In the genomic region with DNA sequence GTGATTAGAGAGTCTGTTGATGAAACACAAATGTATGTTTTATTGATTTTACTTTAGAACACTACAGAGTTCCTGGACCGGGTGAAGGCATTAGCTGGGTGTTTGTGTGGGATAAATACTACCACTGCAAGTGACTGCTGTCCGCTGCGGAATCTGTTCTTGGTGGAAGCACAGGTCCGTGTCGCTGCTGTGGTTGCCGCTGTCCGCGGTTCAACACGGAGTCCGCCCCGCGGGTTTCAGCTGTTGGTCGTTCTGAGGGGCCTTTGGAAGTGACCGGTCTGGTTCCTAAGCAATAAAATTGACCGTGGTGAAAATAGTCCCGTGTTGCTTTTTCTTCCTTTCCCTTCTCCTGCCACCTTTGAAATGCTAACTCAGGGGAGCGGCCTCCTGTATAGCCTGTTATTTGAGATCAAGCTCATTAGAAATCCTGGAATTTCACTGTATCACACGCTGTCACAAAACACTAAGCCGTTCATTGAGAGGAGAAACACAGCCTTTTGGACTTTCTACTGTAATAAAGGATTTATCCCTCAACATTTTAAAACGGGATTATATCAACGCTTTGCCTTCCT, we compare ENCODE assay signal across 15 cellular contexts. TPM values are rescaled to one million over a fixed set of nuclear protein-coding genes. Genes with fewer than 3 reads are reported as not detected.
"Had no signal": no experiment of that assay in that cellular context is flagged by ENCODE, and none has a peak within 500 bp of the region (broad histone marks: within the 10 kb centered on the region; RNA-seq: fewer than 3 reads in every experiment).

No MANE protein-coding gene starts in this region.

- H3K27ac ChIP-seq: brain microvascular endothelial cell, neutrophil, right lobe of liver, SJCRH30, upper lobe of right lung had no signal

- H3K9me3 Mint-ChIP-seq: activated naive CD4-positive, alpha-beta T cell treated with anti-CD3 and anti-CD28 coated beads, Interleukin-2, amount 10 ng/mL, durations not matched to agents 7 days and 5 days; dendritic cell treated with granulocyte-macrophage colony-stimulating factor and Interleukin-4, amounts not matched to agents 40 ng/mL and 50 ng/mL, for 4 days; stimulated activated effector memory CD8-positive, alpha-beta T cell treated with anti-CD3 and anti-CD28 coated beads, Interleukin-12 subunit alpha, Interleukin-12 subunit beta, amount 100 ng/mL, for 72 hours had no signal

- H3K36me3 ChIP-seq: brain microvascular endothelial cell, SJCRH30 had no signal

- H3K4me3 ChIP-seq: lung, right lobe of liver, SJCRH30, upper lobe of right lung had no signal

- H3K9me3 ChIP-seq: neutrophil, right lobe of liver, SJCRH30, upper lobe of right lung had no signal

- H3K4me1 ChIP-seq: SJCRH30, upper lobe of right lung had no signal

- ATAC-seq: activated CD8-positive, alpha-beta T cell treated with anti-CD3 and anti-CD28 coated beads, Interleukin-2, amount 10 ng/mL, durations not matched to agents 7 days and 5 days; right lobe of liver; stimulated activated effector memory CD8-positive, alpha-beta T cell treated with anti-CD3 and anti-CD28 coated beads, Interleukin-12 subunit alpha, Interleukin-12 subunit beta, amount 100 ng/mL, for 72 hours; upper lobe of right lung had no signal

- H3K27me3 ChIP-seq: SJCRH30 had no signal

- DNase-seq: activated CD8-positive, alpha-beta memory T cell treated with anti-CD3 and anti-CD28 coated beads, Interleukin-2, amount 50 U/mL, for 48 hours; activated CD8-positive, alpha-beta T cell treated with anti-CD3 and anti-CD28 coated beads, Interleukin-2, amount 10 ng/mL, durations not matched to agents 7 days and 5 days; activated naive CD4-positive, alpha-beta T cell treated with anti-CD3 and anti-CD28 coated beads, Interleukin-2, amount 10 ng/mL, durations not matched to agents 7 days and 5 days; brain microvascular endothelial cell; hippocampal formation; right lobe of liver; SJCRH30; SW 1271; T-helper 9 cell; upper lobe of right lung had no signal

- H3K27ac Mint-ChIP-seq: activated CD8-positive, alpha-beta T cell treated with anti-CD3 and anti-CD28 coated beads, Interleukin-2, amount 10 ng/mL, durations not matched to agents 7 days and 5 days; activated naive CD4-positive, alpha-beta T cell treated with anti-CD3 and anti-CD28 coated beads, Interleukin-2, amount 10 ng/mL, durations not matched to agents 7 days and 5 days; dendritic cell treated with granulocyte-macrophage colony-stimulating factor and Interleukin-4, amounts not matched to agents 40 ng/mL and 50 ng/mL, for 4 days; stimulated activated effector memory CD8-positive, alpha-beta T cell treated with anti-CD3 and anti-CD28 coated beads, Interleukin-12 subunit alpha, Interleukin-12 subunit beta, amount 100 ng/mL, for 72 hours had no signal

- H3K4me1 Mint-ChIP-seq: activated naive CD4-positive, alpha-beta T cell treated with anti-CD3 and anti-CD28 coated beads, Interleukin-2, amount 10 ng/mL, durations not matched to agents 7 days and 5 days; stimulated activated effector memory CD8-positive, alpha-beta T cell treated with anti-CD3 and anti-CD28 coated beads, Interleukin-12 subunit alpha, Interleukin-12 subunit beta, amount 100 ng/mL, for 72 hours had no signal

- H3K4me3 Mint-ChIP-seq: activated CD8-positive, alpha-beta T cell treated with anti-CD3 and anti-CD28 coated beads, Interleukin-2, amount 10 ng/mL, durations not matched to agents 7 days and 5 days; activated naive CD4-positive, alpha-beta T cell treated with anti-CD3 and anti-CD28 coated beads, Interleukin-2, amount 10 ng/mL, durations not matched to agents 7 days and 5 days; stimulated activated effector memory CD8-positive, alpha-beta T cell treated with anti-CD3 and anti-CD28 coated beads, Interleukin-12 subunit alpha, Interleukin-12 subunit beta, amount 100 ng/mL, for 72 hours had no signal

RNA-seq across cellular contexts. Expression of gene NKX6-2, which starts 2.7 kb away (rescaled TPM):
- total RNA-seq: activated CD8-positive, alpha-beta T cell treated with anti-CD3 and anti-CD28 coated beads, Interleukin-2, amount 10 ng/mL, durations not matched to agents 7 days and 5 days; lung; right lobe of liver; SJCRH30; subcutaneous adipose tissue; upper lobe of right lung had no signal
